ENCODE assay signal across 9 cellular contexts in genomic region chr22:35835998-35836691, GRCh38.
DNase-seq lines count a peak whose midpoint lies in the region; ATAC-seq and TF ChIP-seq lines count a peak whose summit lies in the region.
"Had no signal": no experiment of that assay in that cellular context is flagged by ENCODE, and none has a peak within 500 bp of the region (broad histone marks: within the 10 kb centered on the region; RNA-seq: fewer than 3 reads in every experiment).

No MANE protein-coding gene starts in this region.

- H3K4me3 ChIP-seq in RWPE2 (ENCODE audit: severe bottlenecking), result peak overlapping the region; percentile 31
- H3K4me3 ChIP-seq in esophagus squamous epithelium, result peak overlapping the region in 3 of 4 donors; percentile 35 to 60 (median 38)
- peak overlapping the region; percentile 51 to 55 for H3K4me3 ChIP-seq in muscle layer of duodenum (ENCODE audit: low read depth in 1 of 2, low read length in 2 of 2)
- peak overlapping the region in 3 of 8 donors; percentile 7 to 46 (median 19) for H3K4me3 ChIP-seq in spleen

- H3K27ac ChIP-seq in RWPE2 (ENCODE audit: poor library complexity, severe bottlenecking) (peak overlapping the region; percentile 97), esophagus squamous epithelium (peak overlapping the region; percentile 62 to 85 (median 82)), muscle layer of duodenum (ENCODE audit: low read length) (peak overlapping the region; percentile 89), spleen (peak overlapping the region in 4 of 8 donors; percentile 12 to 48 (median 22))

- TF ChIP-seq POLR2A in esophagus squamous epithelium (IDR thresholded peaks at IDR 0.05) (no peak), spleen (IDR thresholded peaks at IDR 0.05) (no peak)

- H3K9me3 ChIP-seq in RWPE2 (ENCODE audit: severe bottlenecking) (no peaks in the 10 kb centered on the region), esophagus squamous epithelium (no peaks in the 10 kb centered on the region), muscle layer of duodenum (ENCODE audit: control insufficient read depth in 1 of 2, low read length in 2 of 2) (no peaks in the 10 kb centered on the region), spleen (no peaks in the 10 kb centered on the region)

- DNase-seq in AG20443 (ENCODE audit: low spot score) (peak; percentile 76), HuH-7 (ENCODE audit: low spot score) (peak; percentile 34), RWPE2 (ENCODE audit: low spot score) (peak; percentile 62), esophagus squamous epithelium (lab: John Stamatoyannopoulos, UW) (no peak), ecto neural progenitor cell (ENCODE audit: low spot score) (no peak), spleen (no peak)
- DNase-seq: naive B cell had no signal

- 2 to 9% methylated on average over 6 of the region's 6 CpGs for WGBS in esophagus squamous epithelium, 2 donors
- WGBS in spleen, 5 donors, result 21 to 59% (median 37%) methylated on average over 6 of the region's 6 CpGs

- intact Hi-C loops in esophagus squamous epithelium (cut with DNase I), result no loop called here
- intact Hi-C loops in spleen (cut with DNase I; ENCODE audit: low total_unique reads), result no loop called here

- no peak for TF ChIP-seq CTCF in RWPE2 (IDR thresholded peaks at IDR 0.05; ENCODE audit: poor library complexity, severe bottlenecking)
- TF ChIP-seq CTCF in esophagus squamous epithelium (IDR thresholded peaks at IDR 0.05), result no peak
- TF ChIP-seq CTCF in spleen (IDR thresholded peaks at IDR 0.05 in 8 of 11, conservative IDR thresholded peaks at IDR 0.05 in 3 of 11), result no peak

- H3K36me3 ChIP-seq in RWPE2 (ENCODE audit: low read depth), result peaks cover 23% of the 10 kb centered on the region
- no peaks in the 10 kb centered on the region for H3K36me3 ChIP-seq in esophagus squamous epithelium
- no peaks in the 10 kb centered on the region for H3K36me3 ChIP-seq in muscle layer of duodenum (ENCODE audit: control insufficient read depth in 1 of 2, insufficient read depth in 2 of 2, low read length in 2 of 2)
- H3K36me3 ChIP-seq in spleen, result no peaks in the 10 kb centered on the region

- H3K4me1 ChIP-seq in RWPE2 (ENCODE audit: insufficient read depth, poor library complexity, severe bottlenecking) (peaks cover 38% of the 10 kb centered on the region), esophagus squamous epithelium (peaks cover 20 to 83% (median 47%) of the 10 kb centered on the region in 3 donors), muscle layer of duodenum (ENCODE audit: control insufficient read depth in 1 of 2, insufficient read depth in 2 of 2, low read length in 2 of 2) (peaks cover 23 to 59% of the 10 kb centered on the region in 2 donors), spleen (peaks cover 0 to 61% (median 31%) of the 10 kb centered on the region in 6 donors)

- H3K27me3 ChIP-seq in RWPE2 (ENCODE audit: insufficient read depth, poor library complexity, severe bottlenecking) (no peaks in the 10 kb centered on the region), esophagus squamous epithelium (no peaks in the 10 kb centered on the region), muscle layer of duodenum (ENCODE audit: low read depth, low read length) (no peaks in the 10 kb centered on the region), spleen (replicated peaks in 1 of 7) (peaks cover 0 to 23% (median 0%) of the 10 kb centered on the region in 7 donors)

- ATAC-seq in RWPE2 (ENCODE audit: low read depth) (peak; percentile 76), GM19324 (IDR thresholded peaks at IDR 0.05; ENCODE audit: low FRiP score, unreplicated experiment) (no peak)

Comparison
In these comparisons a context has a peak if more than half of its experiments do, and no peak if none do; other contexts are left out.
1. DNase-seq: peak in AG20443 (single experiment), HuH-7 (single experiment) and RWPE2 (single experiment); none in esophagus squamous epithelium (single experiment), ecto neural progenitor cell (single experiment) and spleen (single experiment).